Comparison of ENCODE assay signal across 23 cellular contexts in genomic region chrX:14359727-14360126, GRCh38.
DNase-seq lines count a peak whose midpoint lies in the region; ATAC-seq, FAIRE-seq and TF ChIP-seq lines count a peak whose summit lies in the region.
"Had no signal": no experiment of that assay in that cellular context is flagged by ENCODE, and none has a peak within 500 bp of the region (broad histone marks: within the 10 kb centered on the region; RNA-seq: fewer than 3 reads in every experiment).

No MANE protein-coding gene starts in this region.

- intact Hi-C loops in Calu3 (cut with micrococcal nuclease; ENCODE audit: unreplicated experiment) = no loop called here
- intact Hi-C loops in colonic mucosa (cut with DNase I) = no loop called here
- intact Hi-C loops in transverse colon (cut with DNase I; ENCODE audit: low total_unique reads) = no loop called here

- WGBS in transverse colon (ENCODE audit: low coverage in 1 of 2), 2 donors = 21% methylated on average over 1 of the region's 1 CpG; no CpG with 5 or more reads in 1 of the 2 donors

- no peak overlapping the region for H3K4me3 Mint-ChIP-seq in Calu3 (ENCODE audit: low read depth, unreplicated experiment)

- no peaks in the 10 kb centered on the region for H3K36me3 ChIP-seq in HUES6 (ENCODE audit: control insufficient read depth, insufficient read depth, low read length)
- H3K36me3 ChIP-seq in colonic mucosa = no peaks in the 10 kb centered on the region
- H3K36me3 ChIP-seq in transverse colon = no peaks in the 10 kb centered on the region
- H3K36me3 ChIP-seq: Peyer's patch, SJCRH30 had no signal

- H3K9ac ChIP-seq in HUES6 (ENCODE audit: low read length) (no peak overlapping the region), colonic mucosa (ENCODE audit: low read depth in 2 of 2, low read length in 2 of 2) (no peak overlapping the region)

- TF ChIP-seq POLR2A in transverse colon (IDR thresholded peaks at IDR 0.05) (no peak), GM12891 (IDR thresholded peaks at IDR 0.05; ENCODE audit: low read depth, low read length) (no peak)

- BruUV-seq in Calu3 (replicated peaks; lab: Mats Ljungman, UMichigan) = no TSS peak

- H3K9me3 Mint-ChIP-seq in Calu3 (ENCODE audit: low read depth, unreplicated experiment) = no peaks in the 10 kb centered on the region
- H3K9me3 Mint-ChIP-seq: CD8-positive, alpha-beta memory T cell had no signal

- ATAC-seq in HG02870 (IDR thresholded peaks at IDR 0.05; ENCODE audit: unreplicated experiment) = no peak

- no peaks in the 10 kb centered on the region for H3K9me3 ChIP-seq in HUES6 (ENCODE audit: control insufficient read depth, insufficient read depth, low read depth, low read length)
- no peaks in the 10 kb centered on the region for H3K9me3 ChIP-seq in colonic mucosa
- no peaks in the 10 kb centered on the region for H3K9me3 ChIP-seq in transverse colon
- H3K9me3 ChIP-seq: Peyer's patch, SJCRH30 had no signal

- H3K4me1 ChIP-seq in HUES6 (ENCODE audit: control insufficient read depth, insufficient read depth, low read length) (peaks cover 39% of the 10 kb centered on the region), colonic mucosa (no peaks in the 10 kb centered on the region), transverse colon (no peaks in the 10 kb centered on the region)
- H3K4me1 ChIP-seq: Peyer's patch, SJCRH30 had no signal

- no peaks in the 10 kb centered on the region for H3K36me3 Mint-ChIP-seq in Calu3 (ENCODE audit: insufficient read depth, unreplicated experiment)
- H3K36me3 Mint-ChIP-seq: CD8-positive, alpha-beta memory T cell had no signal

- H3K27me3 ChIP-seq in HUES6 (ENCODE audit: control insufficient read depth, insufficient read depth, low read length) = no peaks in the 10 kb centered on the region; the same call in 1 of the 2 replicates
- no peaks in the 10 kb centered on the region for H3K27me3 ChIP-seq in colonic mucosa
- no peaks in the 10 kb centered on the region for H3K27me3 ChIP-seq in transverse colon
- H3K27me3 ChIP-seq: Peyer's patch, SJCRH30 had no signal

- no peaks in the 10 kb centered on the region for H3K27me3 Mint-ChIP-seq in Calu3 (ENCODE audit: unreplicated experiment)

- H3K4me3 ChIP-seq in HUES6 (ENCODE audit: low read depth, low read length) (no peak overlapping the region), colonic mucosa (no peak overlapping the region), transverse colon (no peak overlapping the region)
- H3K4me3 ChIP-seq: Peyer's patch, SJCRH30 had no signal

- peaks cover 39% of the 10 kb centered on the region for H3K4me1 Mint-ChIP-seq in Calu3 (ENCODE audit: low read depth, unreplicated experiment)
- H3K4me1 Mint-ChIP-seq: CD8-positive, alpha-beta memory T cell had no signal

- no peak for FAIRE-seq in GM12891 (lab: Jason Lieb, UNC)
- FAIRE-seq: GM12892 had no signal

- CTCF ChIA-PET in Calu3 (lab: Charles Lee) = no interaction called here

- DNase-seq in Calu3 = peak; percentile 6
- DNase-seq in colonic mucosa = no peak
- no peak for DNase-seq in transverse colon
- no peak for DNase-seq in foreskin melanocyte
- DNase-seq in GM12891 (ENCODE audit: insufficient read length, low spot score) = no peak
- DNase-seq: ACHN; CD8-positive, alpha-beta memory T cell; DMS79 treated with DMSO at 0.1 percent for 48 hours; Karpas-422; MV-4-11; NCI-H1105 treated with DMSO at 0.1 percent for 48 hours; NCI-H1694 treated with DMSO at 0.1 percent for 48 hours; NCI-H2081 treated with DMSO at 0.1 percent for 48 hours; NCI-H446; NCI-H774; NK-92 treated with Interleukin-12 subunit alpha and Interleukin-12 subunit beta, amount 100 ng/mL, for 24 hours; Peyer's patch; SJCRH30; T-helper 1 cell had no signal

- in situ Hi-C loops in transverse colon (cut with MboI; ENCODE audit: low pct_ligation_motif_present in 1 of 4, low pct_unique_long_range_greater_than_20kb in 1 of 4, low sequenced_read_pairs in 3 of 4) = no loop called here

- TF ChIP-seq CTCF in Calu3 (IDR thresholded peaks at IDR 0.05; ENCODE audit: unreplicated experiment) (no peak), colonic mucosa (IDR thresholded peaks at IDR 0.05) (no peak), transverse colon (IDR thresholded peaks at IDR 0.05) (no peak)

- peak overlapping the region; percentile 18; the same call in 1 of the 2 replicates for H3K27ac ChIP-seq in HUES6 (ENCODE audit: low read depth, low read length)
- H3K27ac ChIP-seq in colonic mucosa = peak overlapping the region; percentile 29
- peak overlapping the region in 3 of 4 donors; percentile 1 to 23 (median 12) for H3K27ac ChIP-seq in transverse colon
- H3K27ac ChIP-seq: C4-2B, Peyer's patch, SJCRH30 had no signal

- TF ChIP-seq EP300 in transverse colon (IDR thresholded peaks at IDR 0.05; ENCODE audit: low read depth) = no peak

- H3K27ac Mint-ChIP-seq in Calu3 (ENCODE audit: unreplicated experiment) = no peak overlapping the region
- H3K27ac Mint-ChIP-seq: CD8-positive, alpha-beta memory T cell had no signal

TF ChIP-seq in GM12891, 5 proteins besides CTCF, POLR2A, EP300 and RAD21:
- TF ChIP-seq PAX5 (IDR thresholded peaks at IDR 0.05; ENCODE audit: insufficient read depth, low read length, severe bottlenecking) (no peak), TAF1 (IDR thresholded peaks at IDR 0.05; ENCODE audit: low read depth, low read length) (no peak), POLR2AphosphoS5 (IDR thresholded peaks at IDR 0.05; ENCODE audit: low read depth, low read length) (no peak), SPI1 (IDR thresholded peaks at IDR 0.05; ENCODE audit: low read depth, low read length) (no peak), POU2F2 (IDR thresholded peaks at IDR 0.05; ENCODE audit: low read depth, low read length) (no peak)
